In genomic region chr3:194685723-194686413, GRCh38 we compare ENCODE assay signal across 1 cellular context.
TF ChIP-seq lines count a peak whose summit lies in the region.

TSS of gene FAM43A (plus strand) at chr3:194685883. CDS start at chr3:194686827, 944 bp downstream.

TF ChIP-seq in K562, 482 proteins besides CTCF, POLR2A, EP300 and RAD21 (continued from another document and continues in another):
- no peak for TF ChIP-seq GTF3C2 (IDR thresholded peaks at IDR 0.05; ENCODE audit: borderline replicate concordance, extremely low read depth, insufficient read length)
- TF ChIP-seq ZBTB7A (IDR thresholded peaks at IDR 0.05; ENCODE audit: borderline replicate concordance, control insufficient read depth, low read depth, low read length) = no peak
- TF ChIP-seq MBD2 (IDR thresholded peaks at IDR 0.05; ENCODE audit: borderline replicate concordance, low read depth) = 0 out of 2 replicates have a peak, but pooled peaks have one; percentile 30
- no peak for TF ChIP-seq ZNF316 (IDR thresholded peaks at IDR 0.05)
- peak; percentile 52; the same call in 1 of the 2 replicates for TF ChIP-seq ZBTB33 (CRISPR knock-in tag; IDR thresholded peaks at IDR 0.05)
- no peak for TF ChIP-seq ZNF778 (CRISPR knock-in tag; IDR thresholded peaks at IDR 0.05)
- no peak for TF ChIP-seq POU5F1 (IDR thresholded peaks at IDR 0.05; ENCODE audit: borderline replicate concordance, low read depth, low read length, partially characterized antibody)
- no peak for TF ChIP-seq NFATC3 (IDR thresholded peaks at IDR 0.05)
- no peak for TF ChIP-seq MYNN (IDR thresholded peaks at IDR 0.05)
- no peak for TF ChIP-seq MYNN (CRISPR knock-in tag; IDR thresholded peaks at IDR 0.05)
- TF ChIP-seq ZNF586 (CRISPR knock-in tag; conservative IDR thresholded peaks at IDR 0.05) = no peak
- TF ChIP-seq TCFL5 (CRISPR knock-in tag; conservative IDR thresholded peaks at IDR 0.05) = no peak
- TF ChIP-seq ZNF146 (CRISPR knock-in tag; IDR thresholded peaks at IDR 0.05; ENCODE audit: unreplicated experiment) = no peak
- TF ChIP-seq ZBTB5 (IDR thresholded peaks at IDR 0.05) = peak; percentile 77; the same call in 1 of the 2 replicates
- no peak for TF ChIP-seq ZNF655 (CRISPR knock-in tag; IDR thresholded peaks at IDR 0.05)
- TF ChIP-seq CBX2 (IDR thresholded peaks at IDR 0.05; ENCODE audit: insufficient read depth, low read length, poor library complexity, severe bottlenecking) = no peak
- no peak for TF ChIP-seq SRSF1 (IDR thresholded peaks at IDR 0.05; ENCODE audit: low read depth, low read length)
- TF ChIP-seq ZSCAN29 (IDR thresholded peaks at IDR 0.05) = no peak
- TF ChIP-seq ZNF318 (IDR thresholded peaks at IDR 0.05; ENCODE audit: borderline replicate concordance in 1 of 2, low read depth in 1 of 2) = no peak
- no peak for TF ChIP-seq SUPT5H (IDR thresholded peaks at IDR 0.05)
- TF ChIP-seq CBFB (CRISPR knock-in tag; IDR thresholded peaks at IDR 0.05) = no peak
- no peak for TF ChIP-seq CUX1 (CRISPR knock-in tag; IDR thresholded peaks at IDR 0.05)
- no peak for TF ChIP-seq NFXL1 (CRISPR knock-in tag; IDR thresholded peaks at IDR 0.05)
- TF ChIP-seq YY1 (IDR thresholded peaks at IDR 0.05; ENCODE audit: borderline replicate concordance in 1 of 3, control insufficient read depth in 1 of 3, extremely low read depth in 1 of 3, insufficient read depth in 3 of 3, insufficient read length in 1 of 3, insufficient replicate concordance in 2 of 3, low read depth in 1 of 3, low read length in 2 of 3) = no peak
- 0 out of 4 replicates have a peak, but pooled peaks of 1 of the 2 experiments have one; percentile 54 for TF ChIP-seq RCOR1 (IDR thresholded peaks at IDR 0.05; ENCODE audit: borderline replicate concordance in 1 of 2, low read depth in 2 of 2, low read length in 2 of 2)
- TF ChIP-seq BRD4 (IDR thresholded peaks at IDR 0.05) = no peak
- no peak; the same call in 1 of the 2 replicates for TF ChIP-seq KAT7 (CRISPR knock-in tag; IDR thresholded peaks at IDR 0.05; ENCODE audit: borderline replicate concordance)
- TF ChIP-seq FOXJ2 (tag; IDR thresholded peaks at IDR 0.05) = no peak
- no peak for TF ChIP-seq MAFK (IDR thresholded peaks at IDR 0.05; ENCODE audit: low read length)
- TF ChIP-seq POLR2H (tag; IDR thresholded peaks at IDR 0.05; ENCODE audit: low read depth) = no peak; the same call in 1 of the 2 replicates
- no peak for TF ChIP-seq IRF9 (tag; IDR thresholded peaks at IDR 0.05)
- no peak for TF ChIP-seq ZNF785 (CRISPR knock-in tag; IDR thresholded peaks at IDR 0.05)
- TF ChIP-seq ZNF551 (CRISPR knock-in tag; IDR thresholded peaks at IDR 0.05) = no peak
- no peak for TF ChIP-seq HEY1 (CRISPR knock-in tag; IDR thresholded peaks at IDR 0.05; ENCODE audit: borderline replicate concordance)
- TF ChIP-seq SOX6 (IDR thresholded peaks at IDR 0.05) = no peak
- TF ChIP-seq ESRRA (IDR thresholded peaks at IDR 0.05; ENCODE audit: borderline replicate concordance, low read depth) = no peak
- TF ChIP-seq IRF2 (CRISPR knock-in tag; IDR thresholded peaks at IDR 0.05) = no peak
- TF ChIP-seq DIDO1 (tag; IDR thresholded peaks at IDR 0.05; ENCODE audit: low read depth) = no peak
- TF ChIP-seq TRIM24 (IDR thresholded peaks at IDR 0.05) = no peak
